Comparison of ENCODE assay signal across 1 cellular context in genomic region chr5:178626484-178627258, GRCh38.
TF ChIP-seq lines count a peak whose summit lies in the region.

Gene CLK4, minus strand, starts transcription at chr5:178627050. Its CDS starts 3,634 bp downstream, at chr5:178623416.

TF ChIP-seq in HepG2, 621 proteins besides CTCF, POLR2A, EP300 and RAD21 (continued from another document and continues in another):
- TF ChIP-seq ELK4 (CRISPR knock-in tag; IDR thresholded peaks at IDR 0.05; ENCODE audit: borderline replicate concordance) (no peak), ZBTB49 (CRISPR knock-in tag; IDR thresholded peaks at IDR 0.05; ENCODE audit: borderline replicate concordance) (no peak), NR2F2 (IDR thresholded peaks at IDR 0.05; ENCODE audit: borderline replicate concordance, low read depth) (peak; percentile 37; the same call in 1 of the 2 replicates), JUND (CRISPR knock-in tag; IDR thresholded peaks at IDR 0.05) (no peak), YEATS4 (CRISPR knock-in tag; IDR thresholded peaks at IDR 0.05; ENCODE audit: borderline replicate concordance) (peak; percentile 85; the same call in 1 of the 2 replicates), TEAD3 (CRISPR knock-in tag; optimal IDR thresholded peaks at IDR 0.05; ENCODE audit: borderline replicate concordance) (peak; percentile 39), TP53 (CRISPR knock-in tag; conservative IDR thresholded peaks at IDR 0.05) (peak; percentile 86), ARID4A (CRISPR knock-in tag; IDR thresholded peaks at IDR 0.05; ENCODE audit: borderline replicate concordance) (peak; percentile 87), NR0B2 (CRISPR knock-in tag; IDR thresholded peaks at IDR 0.05) (0 out of 2 replicates have a peak, but pooled peaks have one; percentile 26), SMAD1 (CRISPR knock-in tag; IDR thresholded peaks at IDR 0.05; ENCODE audit: borderline replicate concordance, low read depth) (no peak), MLXIP (CRISPR knock-in tag; IDR thresholded peaks at IDR 0.05; ENCODE audit: borderline replicate concordance) (no peak), ZNF580 (CRISPR knock-in tag; IDR thresholded peaks at IDR 0.05; ENCODE audit: borderline replicate concordance, low read depth) (0 out of 2 replicates have a peak, but pooled peaks have one; percentile 64), ZNF737 (CRISPR knock-in tag; IDR thresholded peaks at IDR 0.05; ENCODE audit: borderline replicate concordance) (0 out of 2 replicates have a peak, but pooled peaks have one; percentile 28), ZGPAT (CRISPR knock-in tag; IDR thresholded peaks at IDR 0.05) (peak; percentile 90), ZNF850 (CRISPR knock-in tag; conservative IDR thresholded peaks at IDR 0.05) (no peak; the same call in 1 of the 2 replicates), SMARCE1 (IDR thresholded peaks at IDR 0.05; ENCODE audit: borderline replicate concordance) (no peak), FOXP4 (CRISPR knock-in tag; IDR thresholded peaks at IDR 0.05) (peak; percentile 50; the same call in 1 of the 2 replicates), SNRNP70 (IDR thresholded peaks at IDR 0.05; ENCODE audit: low read depth, low read length) (no peak), SKIL (CRISPR knock-in tag; IDR thresholded peaks at IDR 0.05; ENCODE audit: borderline replicate concordance) (0 out of 2 replicates have a peak, but pooled peaks have one; percentile 18), ZNF292 (CRISPR knock-in tag; IDR thresholded peaks at IDR 0.05; ENCODE audit: borderline replicate concordance, low read depth) (peak; percentile 69), MYC (CRISPR knock-in tag; IDR thresholded peaks at IDR 0.05; ENCODE audit: borderline replicate concordance) (peak; percentile 60; the same call in 1 of the 2 replicates), HMGXB3 (CRISPR knock-in tag; IDR thresholded peaks at IDR 0.05; ENCODE audit: borderline replicate concordance) (peak; percentile 36; the same call in 1 of the 2 replicates), RBM39 (IDR thresholded peaks at IDR 0.05; ENCODE audit: low read depth, low read length, poor library complexity, severe bottlenecking) (peak; percentile 68), AHR (CRISPR knock-in tag; IDR thresholded peaks at IDR 0.05) (no peak; the same call in 1 of the 2 replicates), ZNF678 (CRISPR knock-in tag; IDR thresholded peaks at IDR 0.05) (0 out of 2 replicates have a peak, but pooled peaks have one; percentile 10), MIER3 (CRISPR knock-in tag; IDR thresholded peaks at IDR 0.05; ENCODE audit: borderline replicate concordance) (0 out of 2 replicates have a peak, but pooled peaks have one; percentile 35), ZNF569 (CRISPR knock-in tag; IDR thresholded peaks at IDR 0.05; ENCODE audit: borderline replicate concordance) (peak; percentile 40; the same call in 1 of the 2 replicates), DNMT1 (CRISPR knock-in tag; IDR thresholded peaks at IDR 0.05) (peak; percentile 68; the same call in 1 of the 2 replicates), ZNF572 (CRISPR knock-in tag; IDR thresholded peaks at IDR 0.05) (no peak; the same call in 1 of the 2 replicates), ONECUT2 (CRISPR knock-in tag; IDR thresholded peaks at IDR 0.05) (no peak), TCF7L2 (IDR thresholded peaks at IDR 0.05; ENCODE audit: low read depth, low read length) (no peak)
